ENCODE assay signal across 8 cellular contexts in the genomic region with DNA sequence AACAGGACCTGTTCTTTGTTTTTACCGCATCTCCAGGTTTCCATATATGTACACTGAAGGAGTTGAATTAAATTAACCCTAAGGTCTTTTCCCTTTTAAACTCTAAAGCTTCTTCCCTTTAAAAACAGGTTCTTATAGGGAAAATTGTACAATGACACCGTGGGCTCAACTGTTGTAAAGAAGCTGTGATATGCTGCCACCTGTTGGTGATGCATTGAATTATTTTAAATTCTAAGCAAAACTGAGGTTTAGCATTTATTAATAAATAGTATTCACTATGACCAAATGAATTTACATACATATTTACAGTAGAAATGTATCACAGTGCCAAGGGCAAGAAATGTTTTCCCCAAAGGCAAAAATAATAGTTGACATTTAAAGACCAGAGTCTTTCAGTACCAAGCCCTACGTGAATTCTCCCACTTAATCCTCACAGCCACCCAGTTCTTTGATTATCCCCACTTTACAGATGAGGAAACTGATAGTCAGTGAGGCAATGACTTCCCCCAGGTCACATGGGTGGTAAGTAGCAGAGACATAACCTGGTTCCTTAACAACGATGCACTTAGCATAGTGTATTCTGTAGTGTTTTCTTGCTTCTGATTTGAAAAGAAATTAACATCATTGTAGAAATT. TPM values are rescaled to one million over a fixed set of nuclear protein-coding genes. Genes with fewer than 3 reads are reported as not detected.
A peak's percentile ranks its signal among the peaks of the same experiment; 100 is the strongest.
DNase-seq lines count a peak whose midpoint lies in the region; ATAC-seq and TF ChIP-seq lines count a peak whose summit lies in the region.

No MANE protein-coding gene starts in this region.

- H3K9me3 ChIP-seq in mammary epithelial cell (replicated peaks; ENCODE audit: insufficient read depth, low read length), result no peaks in the 10 kb centered on the region

- H3K9ac ChIP-seq in mammary epithelial cell (ENCODE audit: insufficient read depth, low read length), result no peak overlapping the region

- no peak overlapping the region for H2AFZ ChIP-seq in mammary epithelial cell (ENCODE audit: low read depth, low read length)

- H3K4me1 ChIP-seq in mammary epithelial cell (ENCODE audit: insufficient read depth, low read length), result no peaks in the 10 kb centered on the region

- no peaks in the 10 kb centered on the region for H3K27me3 ChIP-seq in mammary epithelial cell (ENCODE audit: insufficient read depth, low read length)

- no peaks in the 10 kb centered on the region for H3K79me2 ChIP-seq in mammary epithelial cell (ENCODE audit: insufficient read depth, low read length)

- no peak overlapping the region for H3K4me2 ChIP-seq in mammary epithelial cell (ENCODE audit: insufficient read depth, low read depth, low read length)

- H3K27ac ChIP-seq in mammary epithelial cell (ENCODE audit: insufficient read depth, low read depth, low read length), result no peak overlapping the region

- CTCF ChIA-PET in mammary epithelial cell (lab: Charles Lee; ENCODE audit: low non-redundant PET), result interaction anchor here (0.5 to 1.1 kb wide), 2 partner anchors 78 to 337 kb away, joined by 6 to 7 read pairs; a partner anchor contains a TSS

- DNase-seq in AML-193 (lab: John Stamatoyannopoulos, UW) (peak; percentile 47), NCI-H774 (lab: John Stamatoyannopoulos, UW) (peak; percentile 49), mammary epithelial cell (no peak), left lobe of liver (ENCODE audit: low spot score) (no peak), cortex of kidney (lab: John Stamatoyannopoulos, UW) (no peak)

- BruUV-seq in mammary epithelial cell (replicated peaks; lab: Mats Ljungman, UMichigan), result no TSS peak

- no peak overlapping the region for H3K4me3 ChIP-seq in mammary epithelial cell (replicated peaks in 1 of 3; ENCODE audit: insufficient read depth in 1 of 3, low read depth in 2 of 3, low read length in 3 of 3)

- WGBS in mammary epithelial cell (ENCODE audit: low coverage, missing lambda C conversion rate), result 36% methylated on average over 4 of the region's 4 CpGs

- intact Hi-C loops in mammary epithelial cell (cut with micrococcal nuclease), result loop anchor here (1.0 to 10.0 kb wide), 6 partner anchors 75 to 693 kb away; a partner anchor contains a TSS

- no peaks in the 10 kb centered on the region for H3K36me3 ChIP-seq in mammary epithelial cell (ENCODE audit: insufficient read depth, low read length)

- TF ChIP-seq CTCF in GM12874 (IDR thresholded peaks at IDR 0.05; ENCODE audit: insufficient read depth, low read depth, low read length) (peak; percentile 46; the same call in 1 of the 2 replicates), mammary epithelial cell (conservative IDR thresholded peaks at IDR 0.05 in 1 of 2, IDR thresholded peaks at IDR 0.05 in 1 of 2; ENCODE audit: extremely low read depth in 1 of 2, insufficient read depth in 1 of 2, low read depth in 1 of 2, low read length in 2 of 2) (peak; percentile 64 to 69)

- in situ Hi-C loops in mammary epithelial cell (cut with MboI; ENCODE audit: low sequenced_read_pairs in 2 of 2), result loop anchor here (10.0 kb wide), 1 partner anchor 535 kb away; no protein-coding TSS in a partner anchor

- H4K20me1 ChIP-seq in mammary epithelial cell (ENCODE audit: insufficient read depth, low read length), result no peaks in the 10 kb centered on the region

- peak; percentile 82 for ATAC-seq in left lobe of liver
- no peak for ATAC-seq in GM21717 (IDR thresholded peaks at IDR 0.05; ENCODE audit: unreplicated experiment)
- ATAC-seq in GM18498 (IDR thresholded peaks at IDR 0.05; ENCODE audit: unreplicated experiment), result no peak

- dilution Hi-C loops in mammary epithelial cell (cut with HindIII; ENCODE audit: low sequenced_read_pairs), result no loop called here

RNA-seq across cellular contexts. Expression of a gene that starts 35.7 kb away (rescaled TPM):
- total RNA-seq in mammary epithelial cell (10 to 100 TPM; 48.7 to 51.3 TPM), left lobe of liver (23.2 TPM)
- polyA plus RNA-seq in mammary epithelial cell, result 19.3 TPM
- 79.1 TPM for polyA minus RNA-seq in mammary epithelial cell

Comparison
In these comparisons a context has a peak if more than half of its experiments do, and no peak if none do; other contexts are left out.
1. DNase-seq: peak in AML-193 (2 of 2) and NCI-H774 (single experiment); none in mammary epithelial cell (single experiment), left lobe of liver (single experiment) and cortex of kidney (single experiment).